8 cellular contexts compared by ENCODE assay signal in genomic region chr5:17316973-17317459, GRCh38.
A peak's percentile ranks its signal among the peaks of the same experiment; 100 is the strongest.
DNase-seq lines count a peak whose midpoint lies in the region; ATAC-seq and TF ChIP-seq lines count a peak whose summit lies in the region.

No MANE protein-coding gene starts in this region.

- WGBS in esophagus squamous epithelium, 2 donors, result 23 to 26% methylated on average over 6 of the region's 6 CpGs

- CTCF ChIA-PET in AG04450 (lab: Charles Lee), result interaction anchor here (1.0 kb wide), 1 partner anchor 100 kb away, joined by 3 read pairs; no protein-coding TSS in a partner anchor
- CTCF ChIA-PET in CD4-positive, alpha-beta T cell (lab: Charles Lee), result no interaction called here

- ATAC-seq in GM19463 (IDR thresholded peaks at IDR 0.05; ENCODE audit: unreplicated experiment) (peak; percentile 65), HG03457 (IDR thresholded peaks at IDR 0.05; ENCODE audit: unreplicated experiment) (peak; percentile 66), upper lobe of right lung (peak; percentile 88)
- no peak for ATAC-seq in CD4-positive, alpha-beta T cell (ENCODE audit: poor library complexity)

- H3K9me3 ChIP-seq in AG04450 (ENCODE audit: control insufficient read depth, insufficient read depth, low read length) (no peaks in the 10 kb centered on the region), upper lobe of right lung (no peaks in the 10 kb centered on the region), esophagus squamous epithelium (no peaks in the 10 kb centered on the region)
- H3K9me3 ChIP-seq in CD4-positive, alpha-beta T cell (ENCODE audit: control insufficient read depth, low read length), result no peaks in the 10 kb centered on the region

- TF ChIP-seq CTCF in AG04450 (IDR thresholded peaks at IDR 0.05; ENCODE audit: low read depth, low read length), result no peak
- TF ChIP-seq CTCF in astrocyte of the spinal cord (IDR thresholded peaks at IDR 0.05; ENCODE audit: low read depth, low read length), result no peak
- TF ChIP-seq CTCF in upper lobe of right lung (IDR thresholded peaks at IDR 0.05), result no peak
- TF ChIP-seq CTCF in CD4-positive, alpha-beta T cell (IDR thresholded peaks at IDR 0.05), result no peak
- TF ChIP-seq CTCF in esophagus squamous epithelium (IDR thresholded peaks at IDR 0.05), result no peak

- no peak overlapping the region for H3K27ac Mint-ChIP-seq in CD4-positive, alpha-beta T cell

- no peaks in the 10 kb centered on the region for H3K4me1 ChIP-seq in upper lobe of right lung
- peaks cover 4 to 40% (median 16%) of the 10 kb centered on the region in 3 donors for H3K4me1 ChIP-seq in esophagus squamous epithelium

- no peaks in the 10 kb centered on the region for H3K27me3 Mint-ChIP-seq in CD4-positive, alpha-beta T cell

- no peaks in the 10 kb centered on the region for H3K4me1 Mint-ChIP-seq in CD4-positive, alpha-beta T cell (ENCODE audit: low read depth)

- H3K36me3 Mint-ChIP-seq in CD4-positive, alpha-beta T cell (ENCODE audit: low read depth), result no peaks in the 10 kb centered on the region

- in situ Hi-C loops in astrocyte of the spinal cord (cut with HindIII; ENCODE audit: low sequenced_read_pairs), result no loop called here

- H3K27ac ChIP-seq in AG04450 (ENCODE audit: low read depth, low read length) (peak overlapping the region; percentile 61), upper lobe of right lung (no peak overlapping the region), esophagus squamous epithelium (peak overlapping the region in 1 of 4 donors; percentile 31)
- H3K27ac ChIP-seq in CD4-positive, alpha-beta T cell (ENCODE audit: low read depth, low read length), result no peak overlapping the region

- H3K27me3 ChIP-seq in AG04450 (ENCODE audit: control insufficient read depth, insufficient read depth, low read length) (no peaks in the 10 kb centered on the region), upper lobe of right lung (no peaks in the 10 kb centered on the region), esophagus squamous epithelium (no peaks in the 10 kb centered on the region)
- no peaks in the 10 kb centered on the region for H3K27me3 ChIP-seq in CD4-positive, alpha-beta T cell (ENCODE audit: control insufficient read depth, insufficient read depth, low read length)

- peaks cover 2% of the 10 kb centered on the region for H3K9me3 Mint-ChIP-seq in CD4-positive, alpha-beta T cell

- POLR2A ChIA-PET in AG04450 (lab: Yijun Ruan, JAX), result interaction anchor here (0.7 kb wide), 1 partner anchor 103 kb away, joined by 4 read pairs; no protein-coding TSS in a partner anchor
- POLR2A ChIA-PET in CD4-positive, alpha-beta T cell (lab: Charles Lee), result no interaction called here

- intact Hi-C loops in upper lobe of right lung (cut with DNase I), result no loop called here
- intact Hi-C loops in CD4-positive, alpha-beta T cell (cut with DNase I, micrococcal nuclease), result no loop called here
- intact Hi-C loops in esophagus squamous epithelium (cut with DNase I), result no loop called here

- no peak overlapping the region for H3K4me3 Mint-ChIP-seq in CD4-positive, alpha-beta T cell

- DNase-seq in AG04450 (ENCODE audit: low read depth, low spot score) (no peak), astrocyte of the spinal cord (ENCODE audit: low read depth, low spot score) (peak; percentile 66), upper lobe of right lung (no peak), NCI-H446 (lab: John Stamatoyannopoulos, UW) (no peak), esophagus squamous epithelium (lab: John Stamatoyannopoulos, UW) (no peak)
- no peak for DNase-seq in CD4-positive, alpha-beta T cell

- H3K4me3 ChIP-seq in AG04450 (ENCODE audit: low read depth, low read length), result no peak overlapping the region
- H3K4me3 ChIP-seq in astrocyte of the spinal cord (ENCODE audit: low read depth, low read length), result no peak overlapping the region
- H3K4me3 ChIP-seq in upper lobe of right lung, result no peak overlapping the region
- H3K4me3 ChIP-seq in esophagus squamous epithelium, result no peak overlapping the region

- TF ChIP-seq POLR2A in esophagus squamous epithelium (IDR thresholded peaks at IDR 0.05), result no peak

- H3K36me3 ChIP-seq in upper lobe of right lung (no peaks in the 10 kb centered on the region), esophagus squamous epithelium (no peaks in the 10 kb centered on the region)
